Comparison of ENCODE assay signal across 9 cellular contexts in genomic region chr11:1307998-1308744, GRCh38. TPM values are rescaled to one million over a fixed set of nuclear protein-coding genes. Genes with fewer than 3 reads are reported as not detected.
DNase-seq lines count a peak whose midpoint lies in the region; ATAC-seq and TF ChIP-seq lines count a peak whose summit lies in the region.
"Had no signal": no experiment of that assay in that cellular context is flagged by ENCODE, and none has a peak within 500 bp of the region (broad histone marks: within the 10 kb centered on the region; RNA-seq: fewer than 3 reads in every experiment).

No MANE protein-coding gene starts in this region.

- peaks cover 4% of the 10 kb centered on the region; the same call in 1 of the 2 replicates for H3K79me2 ChIP-seq in OCI-LY7 (ENCODE audit: insufficient read depth, low read depth, low read length)
- peaks cover 29% of the 10 kb centered on the region for H3K79me2 ChIP-seq in neural cell (replicated peaks; ENCODE audit: insufficient read depth, low read length)

- no peak for DNase-seq in CD4-positive, alpha-beta memory T cell
- DNase-seq in OCI-LY7 (ENCODE audit: low spot score) (no peak), OCI-M2 (lab: John Stamatoyannopoulos, UW; ENCODE audit: unreplicated experiment) (no peak), NCI-H2107 (lab: John Stamatoyannopoulos, UW) (no peak)
- DNase-seq in effector memory CD4-positive, alpha-beta T cell = no peak
- DNase-seq: hypothalamus had no signal

- intact Hi-C loops in CD4-positive, alpha-beta memory T cell (cut with micrococcal nuclease) = loop anchor here (2.0 kb wide), 1 partner anchor 267 kb away; no protein-coding TSS in a partner anchor
- intact Hi-C loops in OCI-LY7 (cut with micrococcal nuclease; ENCODE audit: unreplicated experiment) = no loop called here

- ATAC-seq in HG02884 (IDR thresholded peaks at IDR 0.05; ENCODE audit: unreplicated experiment) (no peak), HG03139 (IDR thresholded peaks at IDR 0.05; ENCODE audit: unreplicated experiment) (no peak)

- peaks cover 45% of the 10 kb centered on the region for H3K4me1 ChIP-seq in CD4-positive, alpha-beta memory T cell (ENCODE audit: insufficient read depth, low read length)
- peaks cover 38% of the 10 kb centered on the region for H3K4me1 ChIP-seq in OCI-LY7 (ENCODE audit: insufficient read depth, low read length, poor library complexity, severe bottlenecking)
- peaks cover 29% of the 10 kb centered on the region for H3K4me1 ChIP-seq in effector memory CD4-positive, alpha-beta T cell (ENCODE audit: control insufficient read depth, insufficient read depth, low read length, poor library complexity, severe bottlenecking)

- peak overlapping the region; percentile 83 for H3K9ac ChIP-seq in neural cell (ENCODE audit: low read length)

- H3K36me3 ChIP-seq in CD4-positive, alpha-beta memory T cell (ENCODE audit: insufficient read depth, low read length) = no peaks in the 10 kb centered on the region
- no peaks in the 10 kb centered on the region for H3K36me3 ChIP-seq in OCI-LY7 (ENCODE audit: insufficient read depth, low read length)
- no peaks in the 10 kb centered on the region for H3K36me3 ChIP-seq in effector memory CD4-positive, alpha-beta T cell (ENCODE audit: control insufficient read depth, insufficient read depth, low read length)
- H3K36me3 ChIP-seq in neural cell (ENCODE audit: insufficient read depth, low read length) = peaks cover 4% of the 10 kb centered on the region

- no peak for TF ChIP-seq EP300 in neural cell (conservative IDR thresholded peaks at IDR 0.05; ENCODE audit: poor library complexity, severe bottlenecking)

- H3K9me2 ChIP-seq in OCI-LY7 (ENCODE audit: insufficient read depth, low read length) (no peaks in the 10 kb centered on the region), neural cell (ENCODE audit: insufficient read depth, low read length) (no peaks in the 10 kb centered on the region)

- no peaks in the 10 kb centered on the region for H3K9me3 ChIP-seq in CD4-positive, alpha-beta memory T cell (ENCODE audit: control insufficient read depth in 1 of 2, low read length in 2 of 2)
- H3K9me3 ChIP-seq in OCI-LY7 (ENCODE audit: low read length) (peaks cover 11% of the 10 kb centered on the region), neural cell (ENCODE audit: low read length) (no peaks in the 10 kb centered on the region)
- H3K9me3 ChIP-seq in effector memory CD4-positive, alpha-beta T cell (ENCODE audit: control insufficient read depth, low read length) = no peaks in the 10 kb centered on the region

- BruUV-seq in OCI-LY7 (replicated peaks; lab: Mats Ljungman, UMichigan) = no TSS peak

- H2AFZ ChIP-seq in OCI-LY7 (ENCODE audit: low read length) (no peak overlapping the region), neural cell (ENCODE audit: low read depth, low read length) (no peak overlapping the region)

- peaks cover 0 to 15% of the 10 kb centered on the region in 2 donors for H3K36me3 Mint-ChIP-seq in CD4-positive, alpha-beta memory T cell

- H3K27me3 ChIP-seq in CD4-positive, alpha-beta memory T cell (ENCODE audit: insufficient read depth, low read length) = no peaks in the 10 kb centered on the region
- no peaks in the 10 kb centered on the region for H3K27me3 ChIP-seq in effector memory CD4-positive, alpha-beta T cell (replicated peaks; ENCODE audit: control insufficient read depth, insufficient read depth, low read length, poor library complexity, severe bottlenecking)
- no peaks in the 10 kb centered on the region for H3K27me3 ChIP-seq in neural cell (ENCODE audit: insufficient read depth, low read depth, low read length)

- peaks cover 20 to 67% (median 39%) of the 10 kb centered on the region in 4 donors for H3K4me1 Mint-ChIP-seq in CD4-positive, alpha-beta memory T cell

- CTCF ChIA-PET in CD4-positive, alpha-beta memory T cell (lab: Charles Lee; ENCODE audit: partially characterized antibody) = interaction anchor here (1.6 kb wide), 1 partner anchor 46 kb away, joined by 4 read pairs; no protein-coding TSS in a partner anchor
- CTCF ChIA-PET in OCI-LY7 (lab: Charles Lee; ENCODE audit: unreplicated experiment) = no interaction called here

- H3K27me3 Mint-ChIP-seq in CD4-positive, alpha-beta memory T cell = no peaks in the 10 kb centered on the region

- H3K27ac ChIP-seq in CD4-positive, alpha-beta memory T cell (ENCODE audit: low read depth, low read length) = peak overlapping the region; percentile 83
- H3K27ac ChIP-seq in OCI-LY7 (ENCODE audit: low read depth, low read length, poor library complexity, severe bottlenecking) (no peak overlapping the region), neural cell (ENCODE audit: low read length) (peak overlapping the region; percentile 31)
- peak overlapping the region; percentile 68 for H3K27ac ChIP-seq in effector memory CD4-positive, alpha-beta T cell (ENCODE audit: insufficient read depth, low read length, poor library complexity, severe bottlenecking)

- H3F3A ChIP-seq in neural cell (ENCODE audit: insufficient read depth, low read length, poor library complexity, severe bottlenecking) = no peaks in the 10 kb centered on the region

- H3K4me2 ChIP-seq in OCI-LY7 (ENCODE audit: low read length) (peak overlapping the region; percentile 91), neural cell (ENCODE audit: low read length) (peak overlapping the region; percentile 82)

- peaks cover 0 to 7% (median 0%) of the 10 kb centered on the region in 8 donors for H3K9me3 Mint-ChIP-seq in CD4-positive, alpha-beta memory T cell

- H3K27ac Mint-ChIP-seq in CD4-positive, alpha-beta memory T cell = peak overlapping the region; percentile 42 to 88 (median 70)

- TF ChIP-seq RAD21 in neural cell (conservative IDR thresholded peaks at IDR 0.05) = no peak

- H3K4me3 Mint-ChIP-seq in CD4-positive, alpha-beta memory T cell = peak overlapping the region; percentile 66 to 78 (median 75)

- POLR2A ChIA-PET in CD4-positive, alpha-beta memory T cell (lab: Charles Lee; ENCODE audit: partially characterized antibody) = interaction anchor here (1.7 to 4.1 kb wide), 7 partner anchors 8 to 266 kb away, joined by 5 to 34 read pairs (median 15); partner anchors contain the start of genes BRSK2 and DUSP8
- POLR2A ChIA-PET in OCI-LY7 (lab: Charles Lee) = no interaction called here

- TF ChIP-seq CTCF in OCI-LY7 (conservative IDR thresholded peaks at IDR 0.05; ENCODE audit: low read length) (no peak), neural cell (IDR thresholded peaks at IDR 0.05; ENCODE audit: poor library complexity, severe bottlenecking) (no peak)

- H4K20me1 ChIP-seq in OCI-LY7 (ENCODE audit: insufficient read depth, low read length) (no peaks in the 10 kb centered on the region), neural cell (ENCODE audit: insufficient read depth) (no peaks in the 10 kb centered on the region)

- H3K4me3 ChIP-seq in CD4-positive, alpha-beta memory T cell (ENCODE audit: low read length in 2 of 2) = peak overlapping the region in 1 of 2 donors; percentile 58
- H3K4me3 ChIP-seq in OCI-LY7 (ENCODE audit: low read depth, low read length, poor library complexity, severe bottlenecking) (peak overlapping the region; percentile 85), neural cell (ENCODE audit: low read length) (peak overlapping the region; percentile 91)
- H3K4me3 ChIP-seq in effector memory CD4-positive, alpha-beta T cell (ENCODE audit: insufficient read depth, low read depth, low read length, poor library complexity, severe bottlenecking) = peak overlapping the region; percentile 61

TF ChIP-seq in neural cell, 6 proteins besides CTCF, POLR2A, EP300 and RAD21:
- TF ChIP-seq SMC3 (conservative IDR thresholded peaks at IDR 0.05; ENCODE audit: poor library complexity) (no peak), MXI1 (conservative IDR thresholded peaks at IDR 0.05; ENCODE audit: poor library complexity, severe bottlenecking) (no peak), TAF1 (IDR thresholded peaks at IDR 0.05; ENCODE audit: low read depth) (no peak), POLR2AphosphoS5 (IDR thresholded peaks at IDR 0.05) (no peak), REST (IDR thresholded peaks at IDR 0.05; ENCODE audit: borderline replicate concordance) (no peak), EZH2 (IDR thresholded peaks at IDR 0.05; ENCODE audit: borderline replicate concordance, insufficient read depth, low read length, poor library complexity, severe bottlenecking) (no peak)

RNA-seq across cellular contexts. Expression of gene TOLLIP, which starts 1.3 kb away (rescaled TPM):
- 10 to 100 TPM; 49.3 to 51.4 TPM for total RNA-seq in CD4-positive, alpha-beta memory T cell
- polyA plus RNA-seq in CD4-positive, alpha-beta memory T cell = 10 to 100 TPM; 29.8 to 34.0 TPM
- 15.9 and 21.7 TPM in 2 replicates for total RNA-seq in OCI-LY7 (2014; rRNA removed; shearing (Covaris generic))
- total RNA-seq in OCI-LY7 (2022) = 37.1 and 37.5 TPM in 2 replicates
- 24.1 and 31.4 TPM in 2 replicates for polyA plus RNA-seq in neural cell
- polyA minus RNA-seq in neural cell = 23.5 and 35.5 TPM in 2 replicates
